Comparison of ENCODE assay signal across 8 cellular contexts in the genomic region with DNA sequence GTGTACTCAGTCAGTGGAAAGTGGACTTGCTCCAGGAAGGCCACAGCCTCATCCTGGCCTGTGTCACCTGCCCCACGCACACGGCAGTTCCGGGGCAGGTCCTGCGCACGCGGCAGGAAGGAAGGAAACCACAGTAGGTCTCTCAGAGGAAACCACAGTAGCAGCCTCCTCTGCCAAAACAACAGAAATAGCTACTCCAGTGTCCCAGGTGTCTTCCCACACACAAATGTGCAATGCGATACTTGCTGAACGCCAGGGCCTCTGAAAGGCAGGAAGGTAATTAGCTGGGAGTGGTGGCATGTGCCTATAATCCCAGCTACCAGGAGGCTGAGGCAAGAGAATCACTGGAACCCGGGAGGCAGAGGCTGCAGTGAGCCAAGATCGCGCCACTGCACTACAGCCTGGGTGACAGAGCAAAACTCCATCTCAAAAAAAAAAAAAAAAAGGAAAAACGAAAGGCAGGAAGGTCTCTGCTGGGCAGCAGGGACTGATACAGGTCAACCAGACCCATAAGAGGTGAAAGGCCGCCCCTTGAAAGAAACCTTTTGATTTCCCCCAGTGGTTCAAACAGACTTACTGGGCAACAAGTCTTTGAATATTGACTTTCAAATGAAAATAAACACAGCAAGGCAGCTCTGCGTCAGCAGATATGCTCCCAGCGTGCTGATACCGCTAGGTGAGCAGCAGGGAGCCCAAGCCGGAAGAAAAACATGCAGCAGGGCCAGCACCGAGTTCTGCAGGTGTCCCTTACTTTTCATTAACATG. TPM values are rescaled to one million over a fixed set of nuclear protein-coding genes. Genes with fewer than 3 reads are reported as not detected.
DNase-seq lines count a peak whose midpoint lies in the region; ATAC-seq and TF ChIP-seq lines count a peak whose summit lies in the region.

No MANE protein-coding gene starts in this region.

- DNase-seq in CD4-positive, alpha-beta memory T cell, result peak; percentile 78 to 87 (median 85)
- peak; percentile 71 for DNase-seq in GM20000 (ENCODE audit: low spot score)
- peak; percentile 83 for DNase-seq in activated CD8-positive, alpha-beta memory T cell treated with anti-CD3 and anti-CD28 coated beads, Interleukin-2, amount 10 ng/mL, durations not matched to agents 7 days and 5 days
- DNase-seq in right lobe of liver, result peak in 1 of 3 donors; percentile 50
- DNase-seq in stomach, result peak; percentile 77
- no peak for DNase-seq in NCI-H69 (lab: John Stamatoyannopoulos, UW)
- no peak for DNase-seq in RKO (ENCODE audit: low spot score)

- TF ChIP-seq POLR2A in right lobe of liver (IDR thresholded peaks at IDR 0.05) (no peak), stomach (IDR thresholded peaks at IDR 0.05) (no peak)

- no peaks in the 10 kb centered on the region for H3K27me3 ChIP-seq in CD4-positive, alpha-beta memory T cell (ENCODE audit: insufficient read depth, low read length)
- H3K27me3 ChIP-seq in right lobe of liver (no peaks in the 10 kb centered on the region), stomach (no peaks in the 10 kb centered on the region)

- H3K4me3 ChIP-seq in CD4-positive, alpha-beta memory T cell (ENCODE audit: low read length in 2 of 2), result peak overlapping the region; percentile 26 to 39
- H3K4me3 ChIP-seq in right lobe of liver (no peak overlapping the region), stomach (peak overlapping the region in 1 of 4 donors; percentile 22)

- H3K36me3 ChIP-seq in CD4-positive, alpha-beta memory T cell (ENCODE audit: insufficient read depth, low read length), result no peaks in the 10 kb centered on the region
- H3K36me3 ChIP-seq in right lobe of liver (peaks cover 0 to 55% (median 6%) of the 10 kb centered on the region in 4 donors), stomach (peaks cover 5 to 27% (median 11%) of the 10 kb centered on the region in 4 donors)

- peak overlapping the region; percentile 83 to 92 (median 87) for H3K4me3 Mint-ChIP-seq in CD4-positive, alpha-beta memory T cell
- H3K4me3 Mint-ChIP-seq in activated CD8-positive, alpha-beta memory T cell treated with anti-CD3 and anti-CD28 coated beads, Interleukin-2, amount 10 ng/mL, durations not matched to agents 7 days and 5 days, result peak overlapping the region; percentile 65

- H3K4me1 ChIP-seq in CD4-positive, alpha-beta memory T cell (ENCODE audit: insufficient read depth, low read length), result peaks cover 29% of the 10 kb centered on the region
- H3K4me1 ChIP-seq in right lobe of liver (no peaks in the 10 kb centered on the region), stomach (peaks cover 0 to 22% (median 10%) of the 10 kb centered on the region in 4 donors)

- CTCF ChIA-PET in CD4-positive, alpha-beta memory T cell (lab: Charles Lee; ENCODE audit: partially characterized antibody), result interaction anchor here (0.7 to 1.8 kb wide), 10 partner anchors 11 to 822 kb away, joined by 3 to 14 read pairs (median 3); no protein-coding TSS in a partner anchor
- CTCF ChIA-PET in activated CD8-positive, alpha-beta memory T cell treated with anti-CD3 and anti-CD28 coated beads, Interleukin-2, amount 10 ng/mL, durations not matched to agents 7 days and 5 days (lab: Charles Lee), result interaction anchor here (0.6 to 2.2 kb wide), 9 partner anchors 10 to 281 kb away, joined by 3 to 9 read pairs (median 4); no protein-coding TSS in a partner anchor

- TF ChIP-seq EP300 in stomach (IDR thresholded peaks at IDR 0.05), result no peak

- TF ChIP-seq CTCF in GM20000 (IDR thresholded peaks at IDR 0.05; ENCODE audit: extremely low read depth, missing control alignments) (no peak), right lobe of liver (IDR thresholded peaks at IDR 0.05) (no peak), stomach (IDR thresholded peaks at IDR 0.05) (no peak)

- H3K27ac ChIP-seq in CD4-positive, alpha-beta memory T cell (ENCODE audit: low read depth, low read length), result peak overlapping the region; percentile 54
- H3K27ac ChIP-seq in right lobe of liver (peak overlapping the region in 2 of 3 donors; percentile 21 to 53), stomach (peak overlapping the region; percentile 58 to 82 (median 70))

- H3K9me3 ChIP-seq in CD4-positive, alpha-beta memory T cell (ENCODE audit: control insufficient read depth in 1 of 2, low read length in 2 of 2), result no peaks in the 10 kb centered on the region
- H3K9me3 ChIP-seq in right lobe of liver, result no peaks in the 10 kb centered on the region
- H3K9me3 ChIP-seq in stomach, result no peaks in the 10 kb centered on the region

- intact Hi-C loops in CD4-positive, alpha-beta memory T cell (cut with micrococcal nuclease), result loop anchor here (1.0 to 10.0 kb wide), 9 partner anchors 19 to 519 kb away; a partner anchor contains a TSS
- intact Hi-C loops in right lobe of liver (cut with DNase I) (loop anchor here in 1 of 2 donors (10.0 kb wide), 1 partner anchor 281 kb away; a partner anchor contains a TSS), stomach (cut with DNase I; ENCODE audit: low total_unique reads) (no loop called here)

- peak; percentile 94 for ATAC-seq in HG03558 (IDR thresholded peaks at IDR 0.05; ENCODE audit: extremely low read depth, unreplicated experiment)
- peak; percentile 91 for ATAC-seq in activated CD8-positive, alpha-beta memory T cell treated with anti-CD3 and anti-CD28 coated beads, Interleukin-2, amount 10 ng/mL, durations not matched to agents 7 days and 5 days
- peak; percentile 53 to 86 (median 73) for ATAC-seq in right lobe of liver

- H3K9me3 Mint-ChIP-seq in CD4-positive, alpha-beta memory T cell, result no peaks in the 10 kb centered on the region
- no peaks in the 10 kb centered on the region for H3K9me3 Mint-ChIP-seq in activated CD8-positive, alpha-beta memory T cell treated with anti-CD3 and anti-CD28 coated beads, Interleukin-2, amount 10 ng/mL, durations not matched to agents 7 days and 5 days (ENCODE audit: low read depth)

- H3K27ac Mint-ChIP-seq in CD4-positive, alpha-beta memory T cell, result peak overlapping the region; percentile 93 to 98 (median 96)
- H3K27ac Mint-ChIP-seq in activated CD8-positive, alpha-beta memory T cell treated with anti-CD3 and anti-CD28 coated beads, Interleukin-2, amount 10 ng/mL, durations not matched to agents 7 days and 5 days, result peak overlapping the region; percentile 93

- whole genome bisulfite sequencing in right lobe of liver (ENCODE audit: insufficient coverage, low coverage, low lambda C conversion rate, missing lambda C conversion rate), result 35% methylated on average over 15 of the region's 18 CpGs
- 24 to 44% (median 36%) methylated on average over 15 to 18 of the region's 18 CpGs for WGBS in stomach, 5 donors

- H3K27me3 Mint-ChIP-seq in CD4-positive, alpha-beta memory T cell, result no peaks in the 10 kb centered on the region
- H3K27me3 Mint-ChIP-seq in activated CD8-positive, alpha-beta memory T cell treated with anti-CD3 and anti-CD28 coated beads, Interleukin-2, amount 10 ng/mL, durations not matched to agents 7 days and 5 days, result no peaks in the 10 kb centered on the region

- H3K36me3 Mint-ChIP-seq in CD4-positive, alpha-beta memory T cell, result peaks cover 2 to 8% of the 10 kb centered on the region in 2 donors
- H3K36me3 Mint-ChIP-seq in activated CD8-positive, alpha-beta memory T cell treated with anti-CD3 and anti-CD28 coated beads, Interleukin-2, amount 10 ng/mL, durations not matched to agents 7 days and 5 days, result peaks cover 3% of the 10 kb centered on the region

- POLR2A ChIA-PET in CD4-positive, alpha-beta memory T cell (lab: Charles Lee; ENCODE audit: partially characterized antibody), result interaction anchor here (0.7 to 2.0 kb wide), 16 partner anchors 12 to 1596 kb away, joined by 3 to 13 read pairs (median 4); a partner anchor contains a TSS

- H3K4me1 Mint-ChIP-seq in CD4-positive, alpha-beta memory T cell, result peaks cover 23 to 44% (median 34%) of the 10 kb centered on the region in 4 donors
- H3K4me1 Mint-ChIP-seq in activated CD8-positive, alpha-beta memory T cell treated with anti-CD3 and anti-CD28 coated beads, Interleukin-2, amount 10 ng/mL, durations not matched to agents 7 days and 5 days, result peaks cover 30% of the 10 kb centered on the region

RNA-seq across cellular contexts. Expression of a gene that starts 49.5 kb away (rescaled TPM):
- 10 to 100 TPM; 18.1 to 22.1 TPM for total RNA-seq in CD4-positive, alpha-beta memory T cell
- 10 to 100 TPM; 40.1 to 59.1 TPM for polyA plus RNA-seq in CD4-positive, alpha-beta memory T cell
- 10 to 100 TPM; 11.3 to 13.1 TPM for total RNA-seq in activated CD8-positive, alpha-beta memory T cell treated with anti-CD3 and anti-CD28 coated beads, Interleukin-2, amount 10 ng/mL, durations not matched to agents 7 days and 5 days
- total RNA-seq in right lobe of liver (100 to 1,000 TPM; 111 to 185 (median 151) TPM), stomach (100 to 1,000 TPM in 1 of 5 donors, 10 to 100 TPM in 4; 11.6 to 112 (median 29.3) TPM)
- 10 to 100 TPM; 22.7 to 68.9 (median 46.7) TPM for polyA plus RNA-seq in stomach

Comparison
In these comparisons a context has a peak if more than half of its experiments do, and no peak if none do; other contexts are left out.
1. DNase-seq: peak in CD4-positive, alpha-beta memory T cell (5 of 5), GM20000 (single experiment), activated CD8-positive, alpha-beta memory T cell treated with anti-CD3 and anti-CD28 coated beads, Interleukin-2, amount 10 ng/mL, durations not matched to agents 7 days and 5 days (single experiment) and stomach (single experiment); none in NCI-H69 (single experiment) and RKO (single experiment).
2. H3K4me3 ChIP-seq: peak in CD4-positive, alpha-beta memory T cell (2 of 2); none in right lobe of liver (0 of 3).
3. Peak in every context shown above with its lines, with median percentiles within 50 percentile points of each other: H3K27ac ChIP-seq and ATAC-seq.